ENCODE assay signal across 1 cellular context in genomic region chr21:29231781-29232548, GRCh38.
TF ChIP-seq lines count a peak whose summit lies in the region.

No MANE protein-coding gene starts in this region.

TF ChIP-seq in IMR-90, 13 proteins besides CTCF, POLR2A, EP300 and RAD21:
- TF ChIP-seq NFE2L2 (IDR thresholded peaks at IDR 0.05; ENCODE audit: low read depth, low read length), result no peak
- no peak for TF ChIP-seq CHD1 (IDR thresholded peaks at IDR 0.05; ENCODE audit: low read depth, low read length)
- no peak for TF ChIP-seq CEBPB (IDR thresholded peaks at IDR 0.05; ENCODE audit: low read depth, low read length)
- TF ChIP-seq RFX5 (IDR thresholded peaks at IDR 0.05; ENCODE audit: low read depth, low read length), result no peak
- TF ChIP-seq RCOR1 (IDR thresholded peaks at IDR 0.05; ENCODE audit: insufficient replicate concordance, low read length), result no peak
- TF ChIP-seq, protein P1, sequence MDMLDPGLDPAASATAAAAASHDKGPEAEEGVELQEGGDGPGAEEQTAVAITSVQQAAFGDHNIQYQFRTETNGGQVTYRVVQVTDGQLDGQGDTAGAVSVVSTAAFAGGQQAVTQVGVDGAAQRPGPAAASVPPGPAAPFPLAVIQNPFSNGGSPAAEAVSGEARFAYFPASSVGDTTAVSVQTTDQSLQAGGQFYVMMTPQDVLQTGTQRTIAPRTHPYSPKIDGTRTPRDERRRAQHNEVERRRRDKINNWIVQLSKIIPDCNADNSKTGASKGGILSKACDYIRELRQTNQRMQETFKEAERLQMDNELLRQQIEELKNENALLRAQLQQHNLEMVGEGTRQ (IDR thresholded peaks at IDR 0.05; ENCODE audit: low read depth, low read length), result no peak
- TF ChIP-seq FOS (IDR thresholded peaks at IDR 0.05; ENCODE audit: low read depth, low read length), result no peak
- no peak for TF ChIP-seq MAZ (IDR thresholded peaks at IDR 0.05; ENCODE audit: borderline replicate concordance, low read depth, low read length)
- TF ChIP-seq BHLHE40 (IDR thresholded peaks at IDR 0.05; ENCODE audit: low read depth, low read length), result no peak
- TF ChIP-seq ELK1 (IDR thresholded peaks at IDR 0.05; ENCODE audit: borderline replicate concordance, low read depth, low read length), result no peak
- no peak for TF ChIP-seq MAFK (IDR thresholded peaks at IDR 0.05; ENCODE audit: low read depth, low read length)
- no peak for TF ChIP-seq SMC3 (IDR thresholded peaks at IDR 0.05; ENCODE audit: low read depth, low read length)
- TF ChIP-seq MXI1 (IDR thresholded peaks at IDR 0.05; ENCODE audit: borderline replicate concordance, low read depth, low read length), result no peak
